ENCODE assay signal across 10 cellular contexts in the genomic region with DNA sequence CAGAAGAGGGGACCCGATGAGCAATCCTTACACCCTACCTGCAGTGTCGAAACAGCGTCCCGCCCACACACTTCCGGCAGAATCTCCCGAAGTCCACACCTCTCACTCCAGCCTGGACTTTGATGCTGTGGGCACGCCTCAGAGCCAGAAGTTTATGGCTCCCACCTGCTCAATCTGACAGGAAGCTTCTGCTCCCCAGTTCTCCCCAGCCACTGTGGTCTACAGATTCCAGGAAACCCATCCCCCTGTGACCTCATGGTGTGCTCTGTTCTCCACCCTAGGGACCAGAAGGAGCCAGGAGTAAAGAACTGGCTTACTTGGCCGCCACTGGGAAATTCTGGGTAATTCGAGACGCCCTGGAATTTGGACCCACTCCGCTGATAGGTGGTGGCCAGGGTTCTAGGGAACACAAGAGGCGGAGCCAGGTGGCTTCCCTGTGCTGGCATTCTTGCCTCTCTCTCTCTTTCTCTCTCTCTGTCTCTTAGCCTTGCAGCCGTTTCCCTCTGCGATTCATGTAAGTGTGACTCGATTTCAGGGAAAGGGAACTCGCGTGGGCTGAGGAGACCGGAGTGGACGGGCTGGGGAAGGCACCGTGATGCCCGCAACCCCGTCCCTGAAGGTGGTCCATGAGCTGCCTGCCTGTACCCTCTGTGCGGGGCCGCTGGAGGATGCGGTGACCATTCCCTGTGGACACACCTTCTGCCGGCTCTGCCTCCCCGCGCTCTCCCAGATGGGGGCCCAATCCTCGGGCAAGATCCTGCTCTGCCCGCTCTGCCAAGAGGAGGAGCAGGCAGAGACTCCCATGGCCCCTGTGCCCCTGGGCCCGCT. TPM values are rescaled to one million over a fixed set of nuclear protein-coding genes. Genes with fewer than 3 reads are reported as not detected.
DNase-seq lines count a peak whose midpoint lies in the region; ATAC-seq, FAIRE-seq and TF ChIP-seq lines count a peak whose summit lies in the region.
"Had no signal": no experiment of that assay in that cellular context is flagged by ENCODE, and none has a peak within 500 bp of the region (broad histone marks: within the 10 kb centered on the region; RNA-seq: fewer than 3 reads in every experiment).

Gene TRIM15, plus strand, starts transcription at position 457 of the 828 bp plus-strand sequence. Its CDS starts 139 bp downstream, at position 596.

- H3K36me3 ChIP-seq in GM23248 (ENCODE audit: low read depth): no peaks in the 10 kb centered on the region
- no peaks in the 10 kb centered on the region for H3K36me3 ChIP-seq in bronchial epithelial cell (ENCODE audit: control insufficient read depth, insufficient read depth, low read length)
- H3K36me3 ChIP-seq: left ventricle myocardium inferior had no signal

- no peaks in the 10 kb centered on the region for H3K4me1 ChIP-seq in GM23248 (ENCODE audit: insufficient read depth)
- H3K4me1 ChIP-seq: left ventricle myocardium inferior had no signal

- H3K4me3 ChIP-seq in GM23248: no peak within 1 kb of the TSS
- no peak within 1 kb of the TSS for H3K4me3 ChIP-seq in bronchial epithelial cell (ENCODE audit: low read depth, low read length)
- H3K4me3 ChIP-seq: left ventricle myocardium inferior had no signal

- ATAC-seq in HG03432 (IDR thresholded peaks at IDR 0.05; ENCODE audit: unreplicated experiment) (no peak), GM19328 (IDR thresholded peaks at IDR 0.05; ENCODE audit: unreplicated experiment) (no peak)

- in situ Hi-C loops in GM23248 (cut with MboI): no loop called here

- H2AFZ ChIP-seq in GM23248: no peak within 1 kb of the TSS

- H3K27ac ChIP-seq in GM23248: no peak within 1 kb of the TSS
- H3K27ac ChIP-seq: left ventricle myocardium inferior had no signal

- WGBS in GM23248 (ENCODE audit: low coverage in 1 of 2, low lambda C conversion rate in 2 of 2, missing lambda C conversion rate in 2 of 2), 2 experiments: 48% methylated on average over 27 to 31 of the region's 31 CpGs

- peaks cover 16% of the 10 kb centered on the region for H3K27me3 ChIP-seq in GM23248 (replicated peaks; ENCODE audit: insufficient read depth)
- H3K27me3 ChIP-seq in bronchial epithelial cell (ENCODE audit: control insufficient read depth, insufficient read depth, low read length): peaks cover 4% of the 10 kb centered on the region

- no peaks in the 10 kb centered on the region for H4K20me1 ChIP-seq in GM23248 (ENCODE audit: insufficient read depth)

- no peaks in the 10 kb centered on the region for H3F3A ChIP-seq in GM23248 (ENCODE audit: insufficient read depth)

- no peak for FAIRE-seq in bronchial epithelial cell (lab: Jason Lieb, UNC)

- no peaks in the 10 kb centered on the region for H3K9me3 ChIP-seq in GM23248 (ENCODE audit: low read depth)
- H3K9me3 ChIP-seq: left ventricle myocardium inferior had no signal

- TF ChIP-seq CTCF in bronchial epithelial cell (IDR thresholded peaks at IDR 0.05; ENCODE audit: insufficient read depth, low read length, severe bottlenecking): no peak

- no peaks in the 10 kb centered on the region for H3K9me2 ChIP-seq in GM23248 (ENCODE audit: insufficient read depth)

- no peaks in the 10 kb centered on the region for H3K79me2 ChIP-seq in GM23248 (ENCODE audit: insufficient read depth)

- no peak within 1 kb of the TSS for H3K4me2 ChIP-seq in GM23248 (ENCODE audit: unreplicated experiment)

- DNase-seq in GM23248 (peak; percentile 18), UCSD-AML1 (lab: John Stamatoyannopoulos, UW; ENCODE audit: unreplicated experiment) (peak; percentile 43), bronchial epithelial cell (ENCODE audit: low read depth) (peak; percentile 41), HCEC 1CT (no peak), NOMO-1 treated with DMSO at 0.1 percent for 48 hours (lab: John Stamatoyannopoulos, UW; ENCODE audit: unreplicated experiment) (no peak)
- DNase-seq in stimulated activated CD4-positive, alpha-beta T cell treated with anti-CD3 and anti-CD28 coated beads, Interleukin-2, amount 100 ng/mL, for 24 hours: peak; percentile 68 to 74
- DNase-seq: left ventricle myocardium inferior, NCI-H446 treated with DMSO at 0.1 percent for 48 hours had no signal

- H3K9ac ChIP-seq in GM23248: no peak within 1 kb of the TSS

RNA-seq across cellular contexts. Expression of gene TRIM15, which starts in this region (rescaled TPM):
- total RNA-seq in GM23248 (2014; rRNA removed; shearing (Covaris generic)): not detected in 2 replicates
- not detected in 2 replicates for polyA plus RNA-seq in GM23248 (2016; fragmentation: Nextera tagmentation; extraction: Ambion mirVana)
- total RNA-seq in bronchial epithelial cell: not detected in 2 replicates
- total RNA-seq: left ventricle myocardium inferior had no signal

Comparison
In these comparisons a context has a peak if more than half of its experiments do, and no peak if none do; other contexts are left out.
1. Peak in DNase-seq in GM23248; RNA of the gene not detected or under 1 TPM.
2. Peak in DNase-seq in bronchial epithelial cell; RNA of the gene not detected or under 1 TPM.
3. DNase-seq: peak in UCSD-AML1 (single experiment) and stimulated activated CD4-positive, alpha-beta T cell treated with anti-CD3 and anti-CD28 coated beads, Interleukin-2, amount 100 ng/mL, for 24 hours (2 of 2); none in HCEC 1CT (single experiment) and NOMO-1 treated with DMSO at 0.1 percent for 48 hours (single experiment).